Comparison of ENCODE assay signal across 21 cellular contexts in genomic region chr1:148354284-148354869, GRCh38.
DNase-seq lines count a peak whose midpoint lies in the region; ATAC-seq and TF ChIP-seq lines count a peak whose summit lies in the region.
"Had no signal": no experiment of that assay in that cellular context is flagged by ENCODE, and none has a peak within 500 bp of the region (broad histone marks: within the 10 kb centered on the region; RNA-seq: fewer than 3 reads in every experiment).

No MANE protein-coding gene starts in this region.

- no peaks in the 10 kb centered on the region for H3K9me3 ChIP-seq in iPS-18c (ENCODE audit: control insufficient read depth, insufficient read depth, low read length)
- H3K9me3 ChIP-seq: HAP-1 had no signal

- H3K4me3 Mint-ChIP-seq in activated T-cell treated with anti-CD3 and anti-CD28 coated beads, Interleukin-2, amount 50 U/mL, for 72 hours = peak overlapping the region; percentile 4 to 31
- no peak overlapping the region for H3K4me3 Mint-ChIP-seq in progenitor cell of endocrine pancreas (ENCODE audit: low read depth)
- H3K4me3 Mint-ChIP-seq: activated CD8-positive, alpha-beta T cell treated with anti-CD3 and anti-CD28 coated beads, Interleukin-2, amount 10 ng/mL, durations not matched to agents 7 days and 5 days; activated T-cell treated with anti-CD3 and anti-CD28 coated beads, Interleukin-2, amount 50 U/mL, for 24 hours had no signal

- no peak for TF ChIP-seq CTCF in coronary artery (IDR thresholded peaks at IDR 0.05)
- TF ChIP-seq CTCF in progenitor cell of endocrine pancreas (IDR thresholded peaks at IDR 0.05; ENCODE audit: unreplicated experiment) = no peak

- ATAC-seq in activated T-cell treated with anti-CD3 and anti-CD28 coated beads, Interleukin-2, amount 50 U/mL, for 72 hours (replicated peaks in 1 of 2) = no peak

- peaks cover 7% of the 10 kb centered on the region for H3K4me1 Mint-ChIP-seq in activated T-cell treated with anti-CD3 and anti-CD28 coated beads, Interleukin-2, amount 50 U/mL, for 72 hours (ENCODE audit: low read depth)
- no peaks in the 10 kb centered on the region for H3K4me1 Mint-ChIP-seq in progenitor cell of endocrine pancreas (ENCODE audit: low read depth)

- H3K27me3 Mint-ChIP-seq in activated T-cell treated with anti-CD3 and anti-CD28 coated beads, Interleukin-2, amount 50 U/mL, for 72 hours (ENCODE audit: low read depth) = peaks cover 45% of the 10 kb centered on the region
- H3K27me3 Mint-ChIP-seq in progenitor cell of endocrine pancreas = peaks cover 88% of the 10 kb centered on the region

- H3K9me3 Mint-ChIP-seq in activated T-cell treated with anti-CD3 and anti-CD28 coated beads, Interleukin-2, amount 50 U/mL, for 72 hours = no peaks in the 10 kb centered on the region
- H3K9me3 Mint-ChIP-seq in progenitor cell of endocrine pancreas (ENCODE audit: low read depth) = no peaks in the 10 kb centered on the region
- H3K9me3 Mint-ChIP-seq: activated T-cell treated with anti-CD3 and anti-CD28 coated beads, Interleukin-2, amount 50 U/mL, for 24 hours had no signal

- H3K27ac ChIP-seq in coronary artery = no peak overlapping the region
- H3K27ac ChIP-seq: 22Rv1 had no signal

- H3K27ac Mint-ChIP-seq in activated T-cell treated with anti-CD3 and anti-CD28 coated beads, Interleukin-2, amount 50 U/mL, for 72 hours = no peak overlapping the region
- H3K27ac Mint-ChIP-seq in progenitor cell of endocrine pancreas = peak overlapping the region; percentile 37
- H3K27ac Mint-ChIP-seq: activated CD8-positive, alpha-beta T cell treated with anti-CD3 and anti-CD28 coated beads, Interleukin-2, amount 10 ng/mL, durations not matched to agents 7 days and 5 days; activated T-cell treated with anti-CD3 and anti-CD28 coated beads, Interleukin-2, amount 50 U/mL, for 24 hours had no signal

- H3K4me3 ChIP-seq in coronary artery (peak overlapping the region; percentile 27), iPS-18c (ENCODE audit: insufficient read depth, low read depth, low read length) (peak overlapping the region; percentile 46; the same call in 1 of the 2 replicates)
- H3K4me3 ChIP-seq: HAP-1 had no signal

- no peak for DNase-seq in activated T-cell treated with anti-CD3 and anti-CD28 coated beads, Interleukin-2, amount 50 U/mL, for 72 hours
- DNase-seq in activated T-cell treated with anti-CD3 and anti-CD28 coated beads, Interleukin-2, amount 50 U/mL, for 1 hour = no peak
- DNase-seq in coronary artery (ENCODE audit: low spot score) (no peak), progenitor cell of endocrine pancreas (ENCODE audit: low spot score, unreplicated experiment) (no peak)
- no peak for DNase-seq in activated CD4-positive, alpha-beta T cell treated with anti-CD3 and anti-CD28 coated beads, Interleukin-2, amount 50 U/mL, for 4 hours
- no peak for DNase-seq in stimulated activated CD4-positive, alpha-beta T cell treated with anti-CD3 and anti-CD28 coated beads, Interleukin-15, amount 100 ng/mL, for 24 hours
- no peak for DNase-seq in effector CD8-positive, alpha-beta T cell (lab: John Stamatoyannopoulos, UW)
- DNase-seq: activated CD8-positive, alpha-beta T cell treated with anti-CD3 and anti-CD28 coated beads, Interleukin-2, amount 10 ng/mL, durations not matched to agents 7 days and 5 days; activated naive CD4-positive, alpha-beta T cell treated with anti-CD3 and anti-CD28 coated beads, Interleukin-2, amount 50 U/mL, for 16 hours; activated T-cell treated with anti-CD3 and anti-CD28 coated beads, Interleukin-2, amount 50 U/mL, for 24 hours; COR-L47; left cardiac atrium; midbrain; NCI-H1092 treated with DMSO at 0.1 percent for 48 hours; NCI-H2081; NCI-H446; substantia nigra; T-helper 9 cell had no signal

- H3K36me3 Mint-ChIP-seq in activated T-cell treated with anti-CD3 and anti-CD28 coated beads, Interleukin-2, amount 50 U/mL, for 72 hours (ENCODE audit: insufficient read depth in 2 of 2) = no peaks in the 10 kb centered on the region
- no peaks in the 10 kb centered on the region for H3K36me3 Mint-ChIP-seq in progenitor cell of endocrine pancreas (ENCODE audit: insufficient read depth)
